Comparison of ENCODE assay signal across 8 cellular contexts in the genomic region with DNA sequence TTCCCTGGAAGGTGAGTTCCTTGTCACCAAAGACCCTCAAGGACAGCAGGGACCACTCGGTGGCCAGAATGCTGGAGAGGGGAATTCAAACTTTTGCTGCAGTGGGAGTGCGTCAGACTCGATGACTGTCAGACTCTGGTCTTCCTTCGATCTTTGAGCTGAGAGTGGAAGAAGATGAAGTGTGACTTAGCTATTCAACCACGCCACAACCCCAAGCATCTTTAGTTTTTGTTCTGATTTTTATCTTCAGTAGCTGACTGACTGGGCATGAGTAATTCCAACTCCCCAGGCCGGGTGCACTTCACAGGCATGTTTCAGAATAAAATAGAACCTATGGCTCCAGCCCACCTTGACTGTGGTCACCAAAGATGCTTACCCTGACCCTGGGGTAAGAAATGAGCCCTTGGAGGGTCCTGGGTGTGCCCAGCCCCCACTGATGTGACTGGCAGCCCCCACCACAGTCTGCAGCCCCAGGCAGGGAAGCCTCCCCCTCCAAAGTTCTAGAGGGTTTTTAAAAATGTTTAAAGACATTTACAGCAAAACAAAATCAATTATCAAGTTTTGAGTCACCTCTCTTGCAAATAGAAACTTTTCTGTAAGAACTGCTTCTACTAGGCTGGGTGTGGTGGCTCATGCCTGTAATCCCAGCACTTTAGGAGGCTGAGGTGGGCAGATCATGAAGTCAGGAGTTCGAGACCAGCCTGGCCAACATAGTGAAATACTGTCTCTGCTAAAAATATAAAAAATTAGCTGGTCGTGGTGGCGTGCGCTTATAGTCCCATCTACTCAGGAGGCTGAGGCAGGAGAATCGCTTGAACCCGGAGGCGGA. TPM values are rescaled to one million over a fixed set of nuclear protein-coding genes. Genes with fewer than 3 reads are reported as not detected.
A peak's percentile ranks its signal among the peaks of the same experiment; 100 is the strongest.
DNase-seq lines count a peak whose midpoint lies in the region; TF ChIP-seq lines count a peak whose summit lies in the region.

No MANE protein-coding gene starts in this region.

- peaks cover 7% of the 10 kb centered on the region for H3K36me3 Mint-ChIP-seq in T-helper 1 cell treated with Interleukin-12 subunit alpha and Interleukin-12 subunit beta and Interleukin-4 antibody, amounts not matched to agents 30 μg/mL and 1 μg/mL, for 36 hours (ENCODE audit: low read depth)
- H3K36me3 Mint-ChIP-seq in stimulated activated naive CD8-positive, alpha-beta T cell treated with anti-CD3 and anti-CD28 coated beads, Interleukin-15, Interleukin-2, amounts not matched to agents 100 ng/mL and 50 ng/mL, for 24 hours (ENCODE audit: low read depth): no peaks in the 10 kb centered on the region
- H3K36me3 Mint-ChIP-seq in mesothelial cell of epicardium: no peaks in the 10 kb centered on the region

- H3K27ac Mint-ChIP-seq in T-helper 1 cell treated with Interleukin-12 subunit alpha and Interleukin-12 subunit beta and Interleukin-4 antibody, amounts not matched to agents 30 μg/mL and 1 μg/mL, for 36 hours: peak overlapping the region; percentile 82
- H3K27ac Mint-ChIP-seq in stimulated activated naive CD8-positive, alpha-beta T cell treated with anti-CD3 and anti-CD28 coated beads, Interleukin-15, Interleukin-2, amounts not matched to agents 100 ng/mL and 50 ng/mL, for 24 hours: peak overlapping the region; percentile 61
- H3K27ac Mint-ChIP-seq in mesothelial cell of epicardium: no peak overlapping the region

- peaks cover 36% of the 10 kb centered on the region for H3K4me1 Mint-ChIP-seq in T-helper 1 cell treated with Interleukin-12 subunit alpha and Interleukin-12 subunit beta and Interleukin-4 antibody, amounts not matched to agents 30 μg/mL and 1 μg/mL, for 36 hours (ENCODE audit: low read depth)
- H3K4me1 Mint-ChIP-seq in stimulated activated naive CD8-positive, alpha-beta T cell treated with anti-CD3 and anti-CD28 coated beads, Interleukin-15, Interleukin-2, amounts not matched to agents 100 ng/mL and 50 ng/mL, for 24 hours (ENCODE audit: low read depth): peaks cover 28% of the 10 kb centered on the region
- H3K4me1 Mint-ChIP-seq in mesothelial cell of epicardium: peaks cover 8% of the 10 kb centered on the region

- peaks cover 13% of the 10 kb centered on the region for H3K27me3 Mint-ChIP-seq in T-helper 1 cell treated with Interleukin-12 subunit alpha and Interleukin-12 subunit beta and Interleukin-4 antibody, amounts not matched to agents 30 μg/mL and 1 μg/mL, for 36 hours (ENCODE audit: low read depth)
- no peaks in the 10 kb centered on the region for H3K27me3 Mint-ChIP-seq in stimulated activated naive CD8-positive, alpha-beta T cell treated with anti-CD3 and anti-CD28 coated beads, Interleukin-15, Interleukin-2, amounts not matched to agents 100 ng/mL and 50 ng/mL, for 24 hours
- peaks cover 3% of the 10 kb centered on the region for H3K27me3 Mint-ChIP-seq in mesothelial cell of epicardium (ENCODE audit: low read depth)

- TF ChIP-seq CTCF in fibroblast of pulmonary artery (IDR thresholded peaks at IDR 0.05; ENCODE audit: low read length, missing control alignments) (no peak), mesothelial cell of epicardium (IDR thresholded peaks at IDR 0.05; ENCODE audit: unreplicated experiment) (no peak)

- H3K4me3 ChIP-seq in fibroblast of pulmonary artery (replicated peaks; ENCODE audit: low read depth, low read length): no peak overlapping the region

- H3K4me3 Mint-ChIP-seq in T-helper 1 cell treated with Interleukin-12 subunit alpha and Interleukin-12 subunit beta and Interleukin-4 antibody, amounts not matched to agents 30 μg/mL and 1 μg/mL, for 36 hours: peak overlapping the region; percentile 64
- peak overlapping the region; percentile 42 for H3K4me3 Mint-ChIP-seq in stimulated activated naive CD8-positive, alpha-beta T cell treated with anti-CD3 and anti-CD28 coated beads, Interleukin-15, Interleukin-2, amounts not matched to agents 100 ng/mL and 50 ng/mL, for 24 hours
- H3K4me3 Mint-ChIP-seq in mesothelial cell of epicardium: no peak overlapping the region

- DNase-seq in activated gamma-delta T cell treated with Interleukin-2 at 50 U/mL for 16 hours (peak; percentile 41), activated gamma-delta T cell (lab: John Stamatoyannopoulos, UW) (no peak), fibroblast of pulmonary artery (ENCODE audit: low read depth) (peak; percentile 79), NOMO-1 treated with dmso at 0.1 percent for 144 hours (lab: John Stamatoyannopoulos, UW; ENCODE audit: unreplicated experiment) (no peak), mesothelial cell of epicardium (ENCODE audit: low spot score in 2 of 2, unreplicated experiment in 2 of 2) (no peak), NCI-H2029 treated with DMSO at 0.1 percent for 48 hours (lab: John Stamatoyannopoulos, UW) (no peak)

- peaks cover 12% of the 10 kb centered on the region for H3K9me3 Mint-ChIP-seq in T-helper 1 cell treated with Interleukin-12 subunit alpha and Interleukin-12 subunit beta and Interleukin-4 antibody, amounts not matched to agents 30 μg/mL and 1 μg/mL, for 36 hours
- H3K9me3 Mint-ChIP-seq in stimulated activated naive CD8-positive, alpha-beta T cell treated with anti-CD3 and anti-CD28 coated beads, Interleukin-15, Interleukin-2, amounts not matched to agents 100 ng/mL and 50 ng/mL, for 24 hours: peaks cover 5% of the 10 kb centered on the region
- H3K9me3 Mint-ChIP-seq in mesothelial cell of epicardium: no peaks in the 10 kb centered on the region

RNA-seq across cellular contexts. Expression of a gene that starts 24.9 kb away (rescaled TPM):
- total RNA-seq in mesothelial cell of epicardium: 240 to 248 TPM (median 248 TPM) in 3 replicates

Comparison
In these comparisons a context has a peak if more than half of its experiments do, and no peak if none do; other contexts are left out.
1. DNase-seq: peak in activated gamma-delta T cell treated with Interleukin-2 at 50 U/mL for 16 hours (single experiment) and fibroblast of pulmonary artery (single experiment); none in activated gamma-delta T cell (single experiment), NOMO-1 treated with dmso at 0.1 percent for 144 hours (single experiment), mesothelial cell of epicardium (0 of 2) and NCI-H2029 treated with DMSO at 0.1 percent for 48 hours (single experiment).